In genomic region chr14:23173039-23173438, GRCh38 we compare ENCODE assay signal across 21 cellular contexts. TPM values are rescaled to one million over a fixed set of nuclear protein-coding genes. Genes with fewer than 3 reads are reported as not detected.
DNase-seq lines count a peak whose midpoint lies in the region; ATAC-seq and TF ChIP-seq lines count a peak whose summit lies in the region.
"Had no signal": no experiment of that assay in that cellular context is flagged by ENCODE, and none has a peak within 500 bp of the region (broad histone marks: within the 10 kb centered on the region; RNA-seq: fewer than 3 reads in every experiment).

No MANE protein-coding gene starts in this region.

- DNase-seq in glutamatergic neuron (no peak), neural progenitor cell (ENCODE audit: low spot score) (no peak), COLO829 (ENCODE audit: low spot score) (no peak), islet precursor cell (no peak)
- DNase-seq in stimulated activated naive CD4-positive, alpha-beta T cell treated with Interleukin-2 at 50 U/mL for 16 hours (lab: John Stamatoyannopoulos, UW), result no peak
- DNase-seq: activated B cell treated with CpG ODN at 0.5 μM for 24 hours; H7; immature natural killer cell; NCI-H1694 treated with DMSO at 0.1 percent for 48 hours; NCI-H82; SHP77; stimulated activated CD4-positive, alpha-beta T cell treated with anti-CD3 and anti-CD28 coated beads, Interleukin-15, amount 100 ng/mL, for 24 hours had no signal

- H3K27me3 Mint-ChIP-seq in glutamatergic neuron (ENCODE audit: unreplicated experiment), result peaks cover 3% of the 10 kb centered on the region
- no peaks in the 10 kb centered on the region for H3K27me3 Mint-ChIP-seq in neural progenitor cell (ENCODE audit: insufficient read depth, low read depth)

- H3K9me3 ChIP-seq in OCI-LY3 (ENCODE audit: insufficient read depth, low read length) (no peaks in the 10 kb centered on the region), neural progenitor cell (ENCODE audit: low read depth) (no peaks in the 10 kb centered on the region)

- H3K9ac ChIP-seq in OCI-LY3 (ENCODE audit: low read length) (no peak overlapping the region), neural progenitor cell (no peak overlapping the region)

- H3K4me3 ChIP-seq in OCI-LY3 (ENCODE audit: low read length) (no peak overlapping the region), neural progenitor cell (no peak overlapping the region)

- ATAC-seq in GM21423 (IDR thresholded peaks at IDR 0.05; ENCODE audit: unreplicated experiment), result peak; percentile 49
- ATAC-seq: esophagus mucosa had no signal

- TF ChIP-seq CTCF in OCI-LY3 (IDR thresholded peaks at IDR 0.05; ENCODE audit: low read depth, low read length) (no peak), glutamatergic neuron (IDR thresholded peaks at IDR 0.05; ENCODE audit: partially characterized antibody, unreplicated experiment) (no peak), neural progenitor cell (IDR thresholded peaks at IDR 0.05) (no peak)

- peaks cover 19% of the 10 kb centered on the region for H3K4me1 Mint-ChIP-seq in glutamatergic neuron (ENCODE audit: low read depth, unreplicated experiment)
- peaks cover 47% of the 10 kb centered on the region for H3K4me1 Mint-ChIP-seq in neural progenitor cell
- H3K4me1 Mint-ChIP-seq: immature natural killer cell had no signal

- H3K79me2 ChIP-seq in OCI-LY3 (ENCODE audit: low read length), result no peaks in the 10 kb centered on the region
- peaks cover 73% of the 10 kb centered on the region for H3K79me2 ChIP-seq in neural progenitor cell (ENCODE audit: low read depth)

- H3K27ac Mint-ChIP-seq in glutamatergic neuron (ENCODE audit: unreplicated experiment) (peak overlapping the region; percentile 55), neural progenitor cell (no peak overlapping the region)
- H3K27ac Mint-ChIP-seq: activated B cell treated with CpG ODN at 0.5 μM for 24 hours; immature natural killer cell; T-helper 1 cell treated with Interleukin-12 subunit alpha and Interleukin-12 subunit beta and Interleukin-4 antibody, amounts not matched to agents 30 μg/mL and 1 μg/mL, for 36 hours had no signal

- no peak overlapping the region for H2AFZ ChIP-seq in OCI-LY3 (ENCODE audit: low read depth, low read length)
- H2AFZ ChIP-seq in neural progenitor cell (replicated peaks), result no peak overlapping the region

- H3K27ac ChIP-seq in OCI-LY3 (ENCODE audit: low read length) (no peak overlapping the region), neural progenitor cell (no peak overlapping the region)

- H3K4me2 ChIP-seq in OCI-LY3 (ENCODE audit: low read length), result peak overlapping the region; percentile 31
- H3K4me2 ChIP-seq in neural progenitor cell, result no peak overlapping the region

- H3F3A ChIP-seq in neural progenitor cell (ENCODE audit: low read depth), result peaks cover 44% of the 10 kb centered on the region

- peaks cover 11% of the 10 kb centered on the region for H3K4me1 ChIP-seq in OCI-LY3 (ENCODE audit: low read length)
- H3K4me1 ChIP-seq in neural progenitor cell, result peaks cover 48% of the 10 kb centered on the region

- H4K20me1 ChIP-seq in OCI-LY3 (ENCODE audit: insufficient read depth, low read length) (no peaks in the 10 kb centered on the region), neural progenitor cell (ENCODE audit: low read depth) (no peaks in the 10 kb centered on the region)

- peaks cover 26% of the 10 kb centered on the region for H3K27me3 ChIP-seq in OCI-LY3 (ENCODE audit: low read depth, low read length)
- H3K27me3 ChIP-seq in neural progenitor cell, result no peaks in the 10 kb centered on the region

- H3K36me3 Mint-ChIP-seq in glutamatergic neuron (ENCODE audit: unreplicated experiment) (no peaks in the 10 kb centered on the region), neural progenitor cell (peaks cover 16% of the 10 kb centered on the region)
- H3K36me3 Mint-ChIP-seq: immature natural killer cell had no signal

- H3K4me3 Mint-ChIP-seq in glutamatergic neuron (ENCODE audit: unreplicated experiment), result peak overlapping the region; percentile 55
- H3K4me3 Mint-ChIP-seq in neural progenitor cell, result peak overlapping the region; percentile 0
- H3K4me3 Mint-ChIP-seq: activated B cell treated with CpG ODN at 0.5 μM for 24 hours; immature natural killer cell; T-helper 1 cell treated with Interleukin-12 subunit alpha and Interleukin-12 subunit beta and Interleukin-4 antibody, amounts not matched to agents 30 μg/mL and 1 μg/mL, for 36 hours had no signal

- H3K9me3 Mint-ChIP-seq in glutamatergic neuron (ENCODE audit: unreplicated experiment), result no peaks in the 10 kb centered on the region
- H3K9me3 Mint-ChIP-seq in neural progenitor cell, result no peaks in the 10 kb centered on the region
- H3K9me3 Mint-ChIP-seq: activated B cell treated with CpG ODN at 0.5 μM for 24 hours; immature natural killer cell; T-helper 1 cell treated with Interleukin-12 subunit alpha and Interleukin-12 subunit beta and Interleukin-4 antibody, amounts not matched to agents 30 μg/mL and 1 μg/mL, for 36 hours had no signal

- H3K36me3 ChIP-seq in OCI-LY3 (replicated peaks; ENCODE audit: low read depth, low read length) (no peaks in the 10 kb centered on the region), neural progenitor cell (no peaks in the 10 kb centered on the region)

RNA-seq across cellular contexts. Expression of gene SLC7A8, which starts 10.4 kb away (rescaled TPM):
- 7.9 TPM for total RNA-seq in glutamatergic neuron (ENCODE audit: unreplicated experiment)
- 56.5 and 83.7 TPM in 2 replicates for total RNA-seq in neural progenitor cell (ENCODE audit: low replicate concordance)
- total RNA-seq: lung microvascular endothelial cell had no signal

RNA-seq across cellular contexts. Expression of gene CEBPE, which starts 54.0 kb away (rescaled TPM):
- not detected for total RNA-seq in glutamatergic neuron (ENCODE audit: unreplicated experiment)
- total RNA-seq in neural progenitor cell (ENCODE audit: low replicate concordance), result not detected in 2 replicates
- total RNA-seq: dermis microvascular lymphatic vessel endothelial cell, esophagus mucosa, H7, lung microvascular endothelial cell, MCF 10A, renal cortical epithelial cell, urinary bladder had no signal
